Comparison of ENCODE assay signal across 12 cellular contexts in the genomic region with DNA sequence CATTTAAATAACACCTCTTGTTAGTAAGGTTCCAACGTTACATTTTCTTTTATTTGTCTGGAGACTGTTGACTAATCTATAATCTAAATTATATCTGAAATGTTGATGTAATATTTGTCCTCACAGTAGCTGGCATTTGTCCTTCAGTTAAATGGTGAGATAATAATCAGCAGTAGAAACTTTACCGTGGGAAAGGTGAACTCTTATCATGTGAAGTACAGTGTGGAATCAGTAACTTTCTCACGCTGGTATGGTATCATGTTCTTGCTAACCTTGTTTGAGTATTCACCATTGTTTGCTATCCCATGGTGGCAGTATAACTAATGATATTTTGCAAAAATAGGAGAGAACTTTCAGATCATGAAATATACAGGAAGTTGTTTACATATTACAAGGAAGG. TPM values are rescaled to one million over a fixed set of nuclear protein-coding genes. Genes with fewer than 3 reads are reported as not detected.
A peak's percentile ranks its signal among the peaks of the same experiment; 100 is the strongest.
DNase-seq lines count a peak whose midpoint lies in the region; ATAC-seq, FAIRE-seq and TF ChIP-seq lines count a peak whose summit lies in the region.
"Had no signal": no experiment of that assay in that cellular context is flagged by ENCODE, and none has a peak within 500 bp of the region (broad histone marks: within the 10 kb centered on the region; RNA-seq: fewer than 3 reads in every experiment).

No MANE protein-coding gene starts in this region.

- H3K4me1 ChIP-seq in A549: peaks cover 36% of the 10 kb centered on the region; the same call in 2 of the 3 replicates
- peaks cover 0 to 3% of the 10 kb centered on the region in 2 donors for H3K4me1 ChIP-seq in kidney (ENCODE audit: control insufficient read depth in 1 of 2, insufficient read depth in 1 of 2, low read depth in 1 of 2, low read length in 2 of 2)

- H3K27ac ChIP-seq in A549 (no peak overlapping the region), kidney (ENCODE audit: low read depth in 2 of 2, low read length in 2 of 2) (peak overlapping the region in 1 of 2 donors; percentile 18)

- intact Hi-C loops in kidney (cut with DNase I): no loop called here

- no peak for TF ChIP-seq RAD21 in A549 (conservative IDR thresholded peaks at IDR 0.05 in 1 of 2, IDR thresholded peaks at IDR 0.05 in 1 of 2)

- ATAC-seq in A549: no peak
- ATAC-seq in HG02884 (IDR thresholded peaks at IDR 0.05; ENCODE audit: unreplicated experiment): no peak
- ATAC-seq: effector memory CD8-positive, alpha-beta T cell; left cardiac atrium had no signal

- TF ChIP-seq POLR2A in A549 (IDR thresholded peaks at IDR 0.05; ENCODE audit: low read length): no peak

- no peak overlapping the region for H3K4me3 ChIP-seq in A549
- H3K4me3 ChIP-seq in kidney (ENCODE audit: low read length in 2 of 2): peak overlapping the region; percentile 7 to 20

- no peak overlapping the region for H3K27ac Mint-ChIP-seq in T-helper 2 cell treated with Interferon-gamma antibody and Interleukin-4, amounts not matched to agents 5 μg/mL and 100 μg/mL, for 36 hours
- H3K27ac Mint-ChIP-seq: effector memory CD8-positive, alpha-beta T cell had no signal

- WGBS in A549 (ENCODE audit: missing lambda C conversion rate): 21% methylated on average over 3 of the region's 3 CpGs

- H3K36me3 Mint-ChIP-seq in T-helper 2 cell treated with Interferon-gamma antibody and Interleukin-4, amounts not matched to agents 5 μg/mL and 100 μg/mL, for 36 hours (ENCODE audit: low read depth): peaks cover 62% of the 10 kb centered on the region

- FAIRE-seq in A549 (lab: Jason Lieb, UNC): no peak
- FAIRE-seq in GM18507 (lab: Jason Lieb, UNC): peak; percentile 69
- FAIRE-seq in kidney (lab: Jason Lieb, UNC): no peak

- H3K4me2 ChIP-seq in A549: peak overlapping the region; percentile 93

- H3K36me3 ChIP-seq in kidney (ENCODE audit: control insufficient read depth in 1 of 2, insufficient read depth in 2 of 2, low read length in 2 of 2): peaks cover 5 to 6% of the 10 kb centered on the region in 2 donors

- TF ChIP-seq EP300 in A549 (IDR thresholded peaks at IDR 0.05): no peak

- POLR2A ChIA-PET in A549 (lab: Yijun Ruan, JAX) (no interaction called here), HEK293T (lab: Yijun Ruan, JAX) (no interaction called here)

- peak overlapping the region; percentile 17 for H3K4me3 Mint-ChIP-seq in T-helper 2 cell treated with Interferon-gamma antibody and Interleukin-4, amounts not matched to agents 5 μg/mL and 100 μg/mL, for 36 hours
- H3K4me3 Mint-ChIP-seq: effector memory CD8-positive, alpha-beta T cell had no signal

- H3K27me3 Mint-ChIP-seq in T-helper 2 cell treated with Interferon-gamma antibody and Interleukin-4, amounts not matched to agents 5 μg/mL and 100 μg/mL, for 36 hours (ENCODE audit: low read depth): no peaks in the 10 kb centered on the region
- H3K27me3 Mint-ChIP-seq: effector memory CD8-positive, alpha-beta T cell had no signal

- CTCF ChIA-PET in A549 (lab: Yijun Ruan, JAX) (no interaction called here), HEK293T (lab: Yijun Ruan, JAX) (no interaction called here)

- TF ChIP-seq CTCF in A549 (IDR thresholded peaks at IDR 0.05) (no peak), kidney (IDR thresholded peaks at IDR 0.05; ENCODE audit: borderline replicate concordance, extremely low read depth, insufficient read depth) (no peak)

- H3K9me3 Mint-ChIP-seq in T-helper 2 cell treated with Interferon-gamma antibody and Interleukin-4, amounts not matched to agents 5 μg/mL and 100 μg/mL, for 36 hours: no peaks in the 10 kb centered on the region
- H3K9me3 Mint-ChIP-seq: effector memory CD8-positive, alpha-beta T cell had no signal

- no peak overlapping the region for H3K9ac ChIP-seq in kidney (ENCODE audit: low read length in 2 of 2)

- H3K4me1 Mint-ChIP-seq in T-helper 2 cell treated with Interferon-gamma antibody and Interleukin-4, amounts not matched to agents 5 μg/mL and 100 μg/mL, for 36 hours (ENCODE audit: low read depth): peaks cover 34% of the 10 kb centered on the region

- H3K9me3 ChIP-seq in A549 (no peaks in the 10 kb centered on the region), kidney (ENCODE audit: control insufficient read depth in 1 of 2, low read length in 2 of 2) (no peaks in the 10 kb centered on the region)

- no peak for DNase-seq in A549 (ENCODE audit: low read depth in 1 of 2, low spot score in 1 of 2)
- no peak for DNase-seq in GM18507 (ENCODE audit: extremely low spot score, insufficient read length, low read depth)
- no peak for DNase-seq in T-helper 2 cell treated with Interferon-gamma antibody and Interleukin-4, amounts not matched to agents 5 μg/mL and 100 μg/mL, for 36 hours (ENCODE audit: low spot score)
- DNase-seq in kidney: no peak
- no peak for DNase-seq in GOT3 (lab: John Stamatoyannopoulos, UW)
- DNase-seq in HEK293T (ENCODE audit: extremely low spot score): no peak
- DNase-seq in activated T-cell treated with anti-CD3 and anti-CD28 coated beads, Interleukin-2, amount 50 U/mL, for 48 hours: no peak
- DNase-seq: aorta; effector memory CD8-positive, alpha-beta T cell; left cardiac atrium; NCI-H748 treated with DMSO at 0.1 percent for 48 hours had no signal

TF ChIP-seq in A549, 52 proteins besides CTCF, POLR2A, EP300 and RAD21:
- no peak for TF ChIP-seq TFCP2L1 (CRISPR knock-in tag; IDR thresholded peaks at IDR 0.05)
- no peak for TF ChIP-seq MAX (IDR thresholded peaks at IDR 0.05)
- TF ChIP-seq FOXS1 (CRISPR knock-in tag; IDR thresholded peaks at IDR 0.05): no peak
TF ChIP-seq in A549: peak in this region for 0.

TF ChIP-seq in HEK293T, 16 proteins besides CTCF, POLR2A, EP300 and RAD21:
- TF ChIP-seq ARNT (IDR thresholded peaks at IDR 0.05) (no peak), SUZ12 (IDR thresholded peaks at IDR 0.05) (no peak), BHLHE40 (IDR thresholded peaks at IDR 0.05; ENCODE audit: borderline replicate concordance) (no peak), SP1 (IDR thresholded peaks at IDR 0.05) (no peak), FOXA1 (IDR thresholded peaks at IDR 0.05) (no peak), ELF4 (IDR thresholded peaks at IDR 0.05) (no peak), L3MBTL2 (conservative IDR thresholded peaks at IDR 0.05) (no peak), CTBP1 (IDR thresholded peaks at IDR 0.05; ENCODE audit: borderline replicate concordance) (no peak), HDGF (IDR thresholded peaks at IDR 0.05; ENCODE audit: borderline replicate concordance) (no peak), FOXM1 (IDR thresholded peaks at IDR 0.05; ENCODE audit: borderline replicate concordance) (no peak), ZNF384 (IDR thresholded peaks at IDR 0.05) (no peak), LEF1 (IDR thresholded peaks at IDR 0.05; ENCODE audit: borderline replicate concordance) (no peak), FOXK2 (IDR thresholded peaks at IDR 0.05) (no peak)
- TF ChIP-seq, protein P1, sequence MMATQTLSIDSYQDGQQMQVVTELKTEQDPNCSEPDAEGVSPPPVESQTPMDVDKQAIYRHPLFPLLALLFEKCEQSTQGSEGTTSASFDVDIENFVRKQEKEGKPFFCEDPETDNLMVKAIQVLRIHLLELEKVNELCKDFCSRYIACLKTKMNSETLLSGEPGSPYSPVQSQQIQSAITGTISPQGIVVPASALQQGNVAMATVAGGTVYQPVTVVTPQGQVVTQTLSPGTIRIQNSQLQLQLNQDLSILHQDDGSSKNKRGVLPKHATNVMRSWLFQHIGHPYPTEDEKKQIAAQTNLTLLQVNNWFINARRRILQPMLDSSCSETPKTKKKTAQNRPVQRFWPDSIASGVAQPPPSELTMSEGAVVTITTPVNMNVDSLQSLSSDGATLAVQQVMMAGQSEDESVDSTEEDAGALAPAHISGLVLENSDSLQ (IDR thresholded peaks at IDR 0.05): no peak

RNA-seq across cellular contexts. Expression of gene GMNN, which starts 4.7 kb away (rescaled TPM):
- polyA plus RNA-seq in A549 (2011; rRNA removed) (44.1 and 59.2 TPM in 2 replicates), A549 (2017; fragmentation: RNase III; extraction: RNeasy Plus Mini Kit Qiagen cat#74134 plus additional on column Dnase treatment) (56.8 to 59.4 TPM (median 59.2 TPM) in 3 replicates), kidney (ENCODE audit: insufficient read depth, low read depth, low replicate concordance) (26.7 TPM)
- 40.7 and 45.8 TPM in 2 replicates for polyA plus RNA-seq in A549 (2012; cell fraction: cytosol; rRNA removed)
- polyA plus RNA-seq in A549 (2012; cell fraction: nucleus; rRNA removed): 37.0 and 47.2 TPM in 2 replicates
- 9.1 and 18.3 TPM in 2 replicates for polyA minus RNA-seq in A549 (2011; rRNA and poly(A)+ RNA removed)
- 13.0 TPM for total RNA-seq in kidney

RNA-seq across cellular contexts. Expression of gene ARMH2, which starts 19.3 kb away (rescaled TPM):
- polyA plus RNA-seq in A549 (2011; rRNA removed): not detected in 2 replicates
- not detected in 2 replicates for polyA plus RNA-seq in A549 (2012; cell fraction: cytosol; rRNA removed)
- not detected in 2 replicates for polyA plus RNA-seq in A549 (2012; cell fraction: nucleus; rRNA removed)
- not detected in 3 replicates for polyA plus RNA-seq in A549 (2017; fragmentation: RNase III; extraction: RNeasy Plus Mini Kit Qiagen cat#74134 plus additional on column Dnase treatment)
- polyA minus RNA-seq in A549 (2011; rRNA and poly(A)+ RNA removed): not detected in 2 replicates
- total RNA-seq in kidney: not detected
- polyA plus RNA-seq in kidney (ENCODE audit: insufficient read depth, low read depth, low replicate concordance): not detected
- total RNA-seq: aorta, left cardiac atrium had no signal
- polyA plus RNA-seq: aorta had no signal
